ENCODE assay signal across 8 cellular contexts in the genomic region with DNA sequence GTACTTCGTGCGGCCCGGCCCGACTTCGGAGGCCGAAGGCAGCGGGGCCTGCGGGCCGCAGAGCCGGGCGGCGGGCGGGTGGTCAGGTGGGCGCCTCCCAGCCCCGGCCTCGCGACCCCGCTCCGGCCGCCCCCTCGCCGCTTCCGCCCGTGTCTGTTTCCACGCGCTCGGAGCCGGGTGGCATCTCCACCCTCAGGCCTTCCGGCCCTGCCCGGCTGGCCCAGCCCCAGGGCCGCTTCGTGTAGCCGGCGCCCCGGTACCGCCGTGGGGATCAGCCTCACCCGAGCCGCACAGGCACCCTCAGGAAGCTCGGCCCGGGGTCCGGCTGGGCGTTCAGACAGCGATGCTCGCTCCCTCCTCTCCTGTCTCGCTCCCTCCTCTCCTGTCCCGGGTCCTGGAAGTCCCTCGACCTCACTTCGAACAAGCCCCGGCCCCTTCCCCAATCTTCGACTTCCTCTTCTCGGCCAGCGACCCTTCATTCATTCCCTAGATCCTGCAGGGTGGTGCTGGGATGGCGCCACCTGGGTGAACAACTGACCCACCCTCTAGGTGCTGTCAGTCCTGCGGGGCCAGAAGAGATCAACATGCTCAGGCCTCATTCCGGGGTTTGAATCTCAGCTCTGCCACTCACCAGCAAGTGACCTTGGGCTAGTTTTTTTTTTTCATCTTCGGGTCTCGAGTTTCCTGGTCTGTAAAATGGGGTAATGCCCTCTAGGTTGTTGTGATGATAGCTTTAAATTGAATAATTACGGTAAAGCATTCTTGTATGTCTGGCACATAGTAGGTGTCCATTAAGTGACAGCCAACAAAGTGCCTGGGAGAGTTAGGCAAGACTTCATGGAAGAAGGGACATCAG. TPM values are rescaled to one million over a fixed set of nuclear protein-coding genes. Genes with fewer than 3 reads are reported as not detected.
DNase-seq lines count a peak whose midpoint lies in the region; ATAC-seq and TF ChIP-seq lines count a peak whose summit lies in the region.

No MANE protein-coding gene starts in this region.

- ATAC-seq in GM21360 (IDR thresholded peaks at IDR 0.05; ENCODE audit: unreplicated experiment) = peak; percentile 38
- peak; percentile 38 for ATAC-seq in HG03565 (IDR thresholded peaks at IDR 0.05; ENCODE audit: unreplicated experiment)

- H3K9ac ChIP-seq in mesendoderm (ENCODE audit: low read length) = peak overlapping the region; percentile 93

- no peak overlapping the region for H4K5ac ChIP-seq in mesendoderm (ENCODE audit: low read length)

- peaks cover 7% of the 10 kb centered on the region for H3K79me2 ChIP-seq in mesendoderm (ENCODE audit: control insufficient read depth, insufficient read depth, low read length)

- peak overlapping the region; percentile 92 for H3K56ac ChIP-seq in mesendoderm (ENCODE audit: low read length)

- no peaks in the 10 kb centered on the region for H3K4me1 ChIP-seq in mesendoderm (ENCODE audit: control insufficient read depth, low read depth, low read length)

- H3K23ac ChIP-seq in mesendoderm (ENCODE audit: low read length) = peak overlapping the region; percentile 48

- H3K27ac ChIP-seq in VCaP = peak overlapping the region; percentile 81
- peak overlapping the region; percentile 76 for H3K27ac ChIP-seq in mesendoderm (ENCODE audit: low read depth, low read length)
- peak overlapping the region; percentile 21 for H3K27ac ChIP-seq in temporal lobe (ENCODE audit: low read depth, low read length)

- no peak overlapping the region for H2BK120ac ChIP-seq in mesendoderm (ENCODE audit: low read depth, low read length)

- no peak overlapping the region for H4K8ac ChIP-seq in mesendoderm (ENCODE audit: low read depth, low read length)

- no peak overlapping the region for H2AK5ac ChIP-seq in mesendoderm (ENCODE audit: low read length)

- no peak for TF ChIP-seq CTCF in VCaP (conservative IDR thresholded peaks at IDR 0.05)

- H3K36me3 ChIP-seq in mesendoderm (ENCODE audit: control insufficient read depth, insufficient read depth, low read length) = peaks cover 9% of the 10 kb centered on the region

- H3K27me3 ChIP-seq in mesendoderm (ENCODE audit: insufficient read depth, low read length, poor library complexity) = no peaks in the 10 kb centered on the region

- DNase-seq in ELR (ENCODE audit: low read depth) (peak; percentile 56), mesendoderm (peak; percentile 74), globus pallidus (ENCODE audit: low spot score) (no peak)
- peak; percentile 19 for DNase-seq in effector CD4-positive, alpha-beta T cell

- peak overlapping the region; percentile 86 for H3K18ac ChIP-seq in mesendoderm (ENCODE audit: low read length)

- peaks cover 10% of the 10 kb centered on the region for H3K79me1 ChIP-seq in mesendoderm (ENCODE audit: low read length)

- H3K4me3 ChIP-seq in mesendoderm (ENCODE audit: low read length) = peak overlapping the region; percentile 77

- peak overlapping the region; percentile 27 for H3K4me2 ChIP-seq in mesendoderm (ENCODE audit: low read length)

- WGBS in mesendoderm (ENCODE audit: extremely low coverage, insufficient coverage, low lambda C conversion rate) = no CpG with 5 or more reads among the region's 59 CpGs

- H3K4ac ChIP-seq in mesendoderm (ENCODE audit: low read depth, low read length) = peak overlapping the region; percentile 42

- no peak overlapping the region for H2BK5ac ChIP-seq in mesendoderm (ENCODE audit: low read length)

- no peak overlapping the region for H2BK15ac ChIP-seq in mesendoderm (replicated peaks; ENCODE audit: low read depth)

RNA-seq across cellular contexts. Expression of gene VPS4A, which starts 0.6 kb away (rescaled TPM):
- 33.5 TPM for polyA plus RNA-seq in mesendoderm (2013, experiment 1 of 2)
- 35.0 TPM for polyA plus RNA-seq in mesendoderm (2013, experiment 2 of 2)
- 28.0 TPM for total RNA-seq in temporal lobe

RNA-seq across cellular contexts. Expression of gene PDF, which starts 18.6 kb away (rescaled TPM):
- 25.4 TPM for polyA plus RNA-seq in mesendoderm (2013, experiment 1 of 2)
- 23.4 TPM for polyA plus RNA-seq in mesendoderm (2013, experiment 2 of 2)
- total RNA-seq in temporal lobe = 9.3 TPM

RNA-seq across cellular contexts. Expression of gene COG8, which starts 27.6 kb away (rescaled TPM):
- polyA plus RNA-seq in mesendoderm (2013, experiment 1 of 2) = 28.2 TPM
- polyA plus RNA-seq in mesendoderm (2013, experiment 2 of 2) = 28.4 TPM
- 32.9 TPM for total RNA-seq in temporal lobe

RNA-seq across cellular contexts. Expression of gene NIP7, which starts 27.8 kb away (rescaled TPM):
- polyA plus RNA-seq in mesendoderm (2013, experiment 1 of 2) = 74.2 TPM
- 74.5 TPM for polyA plus RNA-seq in mesendoderm (2013, experiment 2 of 2)
- total RNA-seq in temporal lobe = 11.3 TPM

RNA-seq across cellular contexts. Expression of gene TMED6, which starts 39.8 kb away (rescaled TPM):
- polyA plus RNA-seq in mesendoderm (2013, experiment 1 of 2) = 0.06 TPM
- polyA plus RNA-seq in mesendoderm (2013, experiment 2 of 2) = 0.17 TPM
- not detected for total RNA-seq in temporal lobe

Comparison
In these comparisons a context has a peak if more than half of its experiments do, and no peak if none do; other contexts are left out.
1. H3K27ac ChIP-seq: peak in every context shown above with its lines; median percentile 81 in VCaP; 76 in mesendoderm; 21 in temporal lobe.